Comparison of ENCODE assay signal across 9 cellular contexts in genomic region chr3:133384331-133385027, GRCh38. TPM values are rescaled to one million over a fixed set of nuclear protein-coding genes. Genes with fewer than 3 reads are reported as not detected.
A peak's percentile ranks its signal among the peaks of the same experiment; 100 is the strongest.
DNase-seq lines count a peak whose midpoint lies in the region; ATAC-seq, FAIRE-seq and TF ChIP-seq lines count a peak whose summit lies in the region.
"Had no signal": no experiment of that assay in that cellular context is flagged by ENCODE, and none has a peak within 500 bp of the region (broad histone marks: within the 10 kb centered on the region; RNA-seq: fewer than 3 reads in every experiment).

No MANE protein-coding gene starts in this region.

- WGBS in smooth muscle cell (ENCODE audit: low lambda C conversion rate): 20% methylated on average over 13 of the region's 13 CpGs

- H2AFZ ChIP-seq in astrocyte (ENCODE audit: low read depth, low read length): peak overlapping the region; percentile 48
- H2AFZ ChIP-seq in smooth muscle cell (ENCODE audit: low read depth): no peak overlapping the region

- H3K27ac ChIP-seq in astrocyte (ENCODE audit: low read depth, low read length): no peak overlapping the region
- no peak overlapping the region for H3K27ac ChIP-seq in smooth muscle cell (ENCODE audit: low read depth)

- no peak overlapping the region for H3K27ac Mint-ChIP-seq in astrocyte (ENCODE audit: unreplicated experiment)

- DNase-seq in BE2C: peak; percentile 95
- peak; percentile 52 for DNase-seq in GM19238 (ENCODE audit: insufficient read length, low spot score)
- peak; percentile 24 for DNase-seq in NCI-H526 treated with DMSO at 0.1 percent for 48 hours (lab: John Stamatoyannopoulos, UW)
- peak; percentile 26 for DNase-seq in astrocyte (ENCODE audit: low read depth)
- peak; percentile 42 to 44 for DNase-seq in hippocampal formation (lab: John Stamatoyannopoulos, UW)
- DNase-seq in smooth muscle cell (lab: John Stamatoyannopoulos, UW; ENCODE audit: unreplicated experiment): peak; percentile 10
- DNase-seq in posterior vena cava (ENCODE audit: low spot score): no peak

- TF ChIP-seq CTCF in BE2C (IDR thresholded peaks at IDR 0.05; ENCODE audit: low read depth, low read length): peak; percentile 100
- peak; percentile 88 for TF ChIP-seq CTCF in astrocyte (IDR thresholded peaks at IDR 0.05; ENCODE audit: insufficient read depth, low read depth, low read length)
- TF ChIP-seq CTCF in smooth muscle cell (IDR thresholded peaks at IDR 0.05; ENCODE audit: borderline replicate concordance, insufficient read depth, poor library complexity, severe bottlenecking): peak; percentile 79

- H3K36me3 ChIP-seq in BE2C (peaks cover 24% of the 10 kb centered on the region), astrocyte (ENCODE audit: insufficient read depth, low read length) (no peaks in the 10 kb centered on the region), smooth muscle cell (ENCODE audit: low read depth) (no peaks in the 10 kb centered on the region)

- no peak for FAIRE-seq in astrocyte (lab: Jason Lieb, UNC)

- H3K79me2 ChIP-seq in astrocyte (ENCODE audit: insufficient read depth, low read length) (no peaks in the 10 kb centered on the region), smooth muscle cell (ENCODE audit: low read depth) (no peaks in the 10 kb centered on the region)

- peaks cover 5% of the 10 kb centered on the region for H3K36me3 Mint-ChIP-seq in astrocyte (ENCODE audit: low read depth, unreplicated experiment)

- H3K9ac ChIP-seq in astrocyte (ENCODE audit: low read length) (no peak overlapping the region), smooth muscle cell (ENCODE audit: low read depth) (no peak overlapping the region)

- H3K27me3 Mint-ChIP-seq in astrocyte (ENCODE audit: low read depth, unreplicated experiment): peaks cover 23% of the 10 kb centered on the region

- peak; percentile 57 for ATAC-seq in HG03521 (IDR thresholded peaks at IDR 0.05; ENCODE audit: unreplicated experiment)

- H3K9me3 Mint-ChIP-seq in astrocyte (ENCODE audit: unreplicated experiment): no peaks in the 10 kb centered on the region

- peaks cover 10% of the 10 kb centered on the region for H3K4me1 Mint-ChIP-seq in astrocyte (ENCODE audit: low read depth, unreplicated experiment)

- H3F3A ChIP-seq in smooth muscle cell (ENCODE audit: low read depth): no peaks in the 10 kb centered on the region

- H3K27me3 ChIP-seq in BE2C (no peaks in the 10 kb centered on the region), astrocyte (ENCODE audit: insufficient read depth, low read length) (no peaks in the 10 kb centered on the region), smooth muscle cell (ENCODE audit: low read depth) (no peaks in the 10 kb centered on the region)

- H3K4me3 ChIP-seq in BE2C (ENCODE audit: low read depth, low read length) (peak overlapping the region; percentile 34), astrocyte (ENCODE audit: insufficient read depth, low read depth, low read length) (no peak overlapping the region), smooth muscle cell (no peak overlapping the region)

- H3K4me1 ChIP-seq in BE2C: peaks cover 39% of the 10 kb centered on the region
- H3K4me1 ChIP-seq in astrocyte (ENCODE audit: insufficient read depth, low read length): peaks cover 2% of the 10 kb centered on the region
- H3K4me1 ChIP-seq in smooth muscle cell (ENCODE audit: low read depth): no peaks in the 10 kb centered on the region

- no peak overlapping the region for H3K4me3 Mint-ChIP-seq in astrocyte (ENCODE audit: unreplicated experiment)

- intact Hi-C loops in posterior vena cava (cut with DNase I): loop anchor here (5.0 to 10.0 kb wide), 2 partner anchors 342 to 650 kb away; no protein-coding TSS in a partner anchor

- no peaks in the 10 kb centered on the region for H4K20me1 ChIP-seq in astrocyte (ENCODE audit: insufficient read depth, low read length)
- no peaks in the 10 kb centered on the region for H4K20me1 ChIP-seq in smooth muscle cell (ENCODE audit: low read depth)

- H3K4me2 ChIP-seq in astrocyte (ENCODE audit: low read length) (no peak overlapping the region), smooth muscle cell (no peak overlapping the region)

- H3K9me3 ChIP-seq in BE2C: no peaks in the 10 kb centered on the region
- H3K9me3 ChIP-seq in astrocyte (ENCODE audit: insufficient read depth, low read depth, low read length): no peaks in the 10 kb centered on the region
- H3K9me3 ChIP-seq in smooth muscle cell (replicated peaks; ENCODE audit: low read depth): no peaks in the 10 kb centered on the region

RNA-seq across cellular contexts. Expression of gene BFSP2, which starts 15.4 kb away (rescaled TPM):
- not detected for polyA plus RNA-seq in BE2C (2012; ENCODE audit: insufficient read depth, insufficient read length, low read depth)
- total RNA-seq in astrocyte (not detected in 2 replicates), smooth muscle cell (not detected in 2 replicates), posterior vena cava (not detected)
- polyA plus RNA-seq in smooth muscle cell: not detected in 2 replicates
- total RNA-seq: pulmonary artery endothelial cell had no signal
